ENCODE assay signal across 25 cellular contexts in the genomic region with DNA sequence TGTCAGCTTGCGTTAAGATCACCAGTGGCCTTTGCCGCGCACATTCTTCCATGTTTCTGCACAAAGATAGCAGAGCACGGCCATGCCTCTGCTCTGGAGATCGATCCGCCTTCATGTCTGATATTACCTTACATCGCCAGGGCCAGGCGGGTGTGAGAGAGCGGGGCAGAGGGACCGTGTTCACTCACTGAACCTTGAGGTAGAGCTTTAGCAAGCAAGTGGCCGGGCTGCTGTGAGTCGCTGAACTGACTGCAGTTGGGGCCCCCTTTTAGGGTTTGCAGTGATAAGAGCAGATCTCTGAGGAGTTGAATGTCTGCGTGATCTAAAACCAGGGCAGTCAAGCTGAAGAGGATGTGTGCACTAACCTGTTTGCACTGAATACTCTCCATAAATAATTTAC.
"Had no signal": no experiment of that assay in that cellular context is flagged by ENCODE, and none has a peak within 500 bp of the region (broad histone marks: within the 10 kb centered on the region; RNA-seq: fewer than 3 reads in every experiment).

No MANE protein-coding gene starts in this region.

- H3K4me1 ChIP-seq: gastrocnemius medialis, heart left ventricle, prostate gland, sigmoid colon, tibial nerve, upper lobe of left lung had no signal

- DNase-seq: dorsolateral prefrontal cortex; effector CD4-positive, alpha-beta T cell; foreskin fibroblast; gastrocnemius medialis; kidney; mucosa of descending colon; naive B cell; nucleus accumbens; right cardiac atrium; sigmoid colon; stimulated activated CD4-positive, alpha-beta T cell treated with anti-CD3 and anti-CD28 coated beads, Interleukin-2, amount 100 ng/mL, for 24 hours; stimulated activated CD4-positive, alpha-beta T cell treated with anti-CD3 and anti-CD28 coated beads, Interleukin-4, amount 100 ng/mL, for 24 hours; stimulated activated naive CD8-positive, alpha-beta T cell treated with anti-CD3 and anti-CD28 coated beads, Interleukin-15, Interleukin-2, amounts not matched to agents 100 U/mL and 50 U/mL, for 24 hours; substantia nigra; upper lobe of left lung had no signal

- H2AFZ ChIP-seq: hepatocyte had no signal

- H3K36me3 Mint-ChIP-seq: memory B cell; mesothelial cell of epicardium; naive B cell; natural killer cell treated with Interleukin-12 subunit alpha and Interleukin-12 subunit beta and Interleukin-15 and Interleukin-18, amount 100 ng/mL, for 72 hours; stimulated activated effector memory CD8-positive, alpha-beta T cell treated with anti-CD3 and anti-CD28 coated beads, Interleukin-12 subunit alpha, Interleukin-12 subunit beta, amount 100 ng/mL, for 72 hours had no signal

- H3K79me2 ChIP-seq: hepatocyte had no signal

- ATAC-seq: gastrocnemius medialis; heart left ventricle; left lobe of liver; mucosa of descending colon; natural killer cell treated with Interleukin-12 subunit alpha and Interleukin-12 subunit beta and Interleukin-15 and Interleukin-18, amount 100 ng/mL, for 72 hours; right cardiac atrium; stimulated activated effector memory CD8-positive, alpha-beta T cell treated with anti-CD3 and anti-CD28 coated beads, Interleukin-12 subunit alpha, Interleukin-12 subunit beta, amount 100 ng/mL, for 72 hours; stimulated activated naive CD8-positive, alpha-beta T cell treated with anti-CD3 and anti-CD28 coated beads, Interleukin-15, Interleukin-2, amounts not matched to agents 100 U/mL and 50 U/mL, for 24 hours had no signal

- H3K9me3 Mint-ChIP-seq: memory B cell; mesothelial cell of epicardium; stimulated activated effector memory CD8-positive, alpha-beta T cell treated with anti-CD3 and anti-CD28 coated beads, Interleukin-12 subunit alpha, Interleukin-12 subunit beta, amount 100 ng/mL, for 72 hours had no signal

- H3K27me3 ChIP-seq: gastrocnemius medialis, heart left ventricle, hepatocyte, sigmoid colon, tibial nerve, upper lobe of left lung had no signal

- H3K27ac ChIP-seq: dorsolateral prefrontal cortex, gastrocnemius medialis, heart left ventricle, hepatocyte, prostate gland, sigmoid colon, thoracic aorta, tibial nerve, upper lobe of left lung had no signal

- H3K4me3 Mint-ChIP-seq: memory B cell; mesothelial cell of epicardium; naive B cell; natural killer cell treated with Interleukin-12 subunit alpha and Interleukin-12 subunit beta and Interleukin-15 and Interleukin-18, amount 100 ng/mL, for 72 hours; stimulated activated effector memory CD8-positive, alpha-beta T cell treated with anti-CD3 and anti-CD28 coated beads, Interleukin-12 subunit alpha, Interleukin-12 subunit beta, amount 100 ng/mL, for 72 hours had no signal

- H3K27me3 Mint-ChIP-seq: memory B cell; natural killer cell treated with Interleukin-12 subunit alpha and Interleukin-12 subunit beta and Interleukin-15 and Interleukin-18, amount 100 ng/mL, for 72 hours had no signal

- H3K4me2 ChIP-seq: hepatocyte had no signal

- H3K4me1 Mint-ChIP-seq: memory B cell; mesothelial cell of epicardium; naive B cell; stimulated activated effector memory CD8-positive, alpha-beta T cell treated with anti-CD3 and anti-CD28 coated beads, Interleukin-12 subunit alpha, Interleukin-12 subunit beta, amount 100 ng/mL, for 72 hours had no signal

- H3K9me3 ChIP-seq: gastrocnemius medialis, mucosa of descending colon, prostate gland, sigmoid colon, thoracic aorta, upper lobe of left lung had no signal

- H3K27ac Mint-ChIP-seq: memory B cell; mesothelial cell of epicardium; naive B cell; natural killer cell treated with Interleukin-12 subunit alpha and Interleukin-12 subunit beta and Interleukin-15 and Interleukin-18, amount 100 ng/mL, for 72 hours; stimulated activated effector memory CD8-positive, alpha-beta T cell treated with anti-CD3 and anti-CD28 coated beads, Interleukin-12 subunit alpha, Interleukin-12 subunit beta, amount 100 ng/mL, for 72 hours had no signal
